Comparison of ENCODE assay signal across 8 cellular contexts in genomic region chr17:69607162-69607834, GRCh38.
DNase-seq lines count a peak whose midpoint lies in the region; ATAC-seq and TF ChIP-seq lines count a peak whose summit lies in the region.

No MANE protein-coding gene starts in this region.

- H3K9me3 ChIP-seq in H9 (ENCODE audit: control insufficient read depth, low read depth, low read length): no peaks in the 10 kb centered on the region
- H3K9me3 ChIP-seq in OCI-LY7 (ENCODE audit: low read length): no peaks in the 10 kb centered on the region

- WGBS in H9 (ENCODE audit: extremely low coverage, insufficient read length, low lambda C conversion rate): no CpG with 5 or more reads among the region's 6 CpGs

- H3K4me1 ChIP-seq in H9 (ENCODE audit: insufficient read depth, low read length) (no peaks in the 10 kb centered on the region), OCI-LY7 (ENCODE audit: insufficient read depth, low read length, poor library complexity, severe bottlenecking) (peaks cover 49% of the 10 kb centered on the region)

- no peak overlapping the region for H3K23ac ChIP-seq in H9 (ENCODE audit: insufficient read length, low read depth, low read length)

- H2BK20ac ChIP-seq in H9 (ENCODE audit: low read depth, low read length, poor library complexity, severe bottlenecking): no peak overlapping the region

- H3K27ac Mint-ChIP-seq in H9: peak overlapping the region in 2 of 3 experiments; percentile 72 to 92; a peak in 3 of 7 replicates

- peaks cover 10% of the 10 kb centered on the region for H3K4me1 Mint-ChIP-seq in activated T-cell treated with anti-CD3 and anti-CD28 coated beads, Interleukin-2, amount 50 U/mL, for 4 hours (ENCODE audit: low read depth)
- H3K4me1 Mint-ChIP-seq in H9: peaks cover 11 to 12% of the 10 kb centered on the region in 2 experiments

- no peak overlapping the region for H2AK5ac ChIP-seq in H9 (ENCODE audit: insufficient read length, low read length)

- no peak overlapping the region for H4K5ac ChIP-seq in H9 (ENCODE audit: insufficient read length, low read depth, low read length)

- intact Hi-C loops in OCI-LY7 (cut with micrococcal nuclease; ENCODE audit: unreplicated experiment): loop anchor here (1.0 to 5.0 kb wide), 4 partner anchors 26 to 536 kb away; no protein-coding TSS in a partner anchor

- H3K27me3 ChIP-seq in H9 (ENCODE audit: insufficient read depth, low read length): no peaks in the 10 kb centered on the region
- H3K27me3 ChIP-seq in kidney epithelial cell (ENCODE audit: control insufficient read depth, insufficient read depth, low read length): no peaks in the 10 kb centered on the region

- no peak overlapping the region for H2BK15ac ChIP-seq in H9 (ENCODE audit: low read depth, low read length)

- H3K36me3 Mint-ChIP-seq in activated T-cell treated with anti-CD3 and anti-CD28 coated beads, Interleukin-2, amount 50 U/mL, for 4 hours (ENCODE audit: insufficient read depth): no peaks in the 10 kb centered on the region
- H3K36me3 Mint-ChIP-seq in H9 (ENCODE audit: insufficient read depth in 1 of 3, low read depth in 3 of 3): no peaks in the 10 kb centered on the region

- no peak overlapping the region for H2BK5ac ChIP-seq in H9 (ENCODE audit: insufficient read length, low read length)

- peak overlapping the region; percentile 77 for H2BK120ac ChIP-seq in H9 (ENCODE audit: low read depth, low read length, poor library complexity, severe bottlenecking)

- H3K4ac ChIP-seq in H9 (ENCODE audit: low read depth, low read length): no peak overlapping the region; the same call in 1 of the 2 replicates

- peak overlapping the region; percentile 83 for H3T11ph ChIP-seq in H9 (ENCODE audit: low read length)

- no peaks in the 10 kb centered on the region for H3K27me3 Mint-ChIP-seq in activated T-cell treated with anti-CD3 and anti-CD28 coated beads, Interleukin-2, amount 50 U/mL, for 4 hours (ENCODE audit: low read depth)
- H3K27me3 Mint-ChIP-seq in H9 (ENCODE audit: low read depth): no peaks in the 10 kb centered on the region

- H3K79me1 ChIP-seq in H9 (ENCODE audit: insufficient read depth, low read depth, low read length, poor library complexity, severe bottlenecking): no peaks in the 10 kb centered on the region

- no peak overlapping the region for H3K14ac ChIP-seq in H9 (ENCODE audit: insufficient read depth, low read length)

- no peak overlapping the region for H3K4me3 Mint-ChIP-seq in activated T-cell treated with anti-CD3 and anti-CD28 coated beads, Interleukin-2, amount 50 U/mL, for 4 hours
- no peak overlapping the region for H3K4me3 Mint-ChIP-seq in H9

- no peak overlapping the region for H2BK12ac ChIP-seq in H9 (ENCODE audit: insufficient read length, low read depth, low read length)

- H4K91ac ChIP-seq in H9 (ENCODE audit: insufficient read length, low read depth, low read length): no peak overlapping the region

- H3K9me3 Mint-ChIP-seq in activated T-cell treated with anti-CD3 and anti-CD28 coated beads, Interleukin-2, amount 50 U/mL, for 4 hours: no peaks in the 10 kb centered on the region
- 0 out of 5 replicates have a peak, but pooled peaks cover 0 to 2% of the 10 kb centered on the region in 2 experiments for H3K9me3 Mint-ChIP-seq in H9

- no peak overlapping the region for H4K8ac ChIP-seq in H9 (replicated peaks; ENCODE audit: insufficient read length, low read depth, low read length)

- POLR2A ChIA-PET in OCI-LY7 (lab: Charles Lee): interaction anchor here (0.5 to 3.6 kb wide), 26 partner anchors 9 to 733 kb away, joined by 3 to 31 read pairs (median 4); no protein-coding TSS in a partner anchor

- TF ChIP-seq CTCF in H9 (conservative IDR thresholded peaks at IDR 0.05) (peak; percentile 93), OCI-LY7 (conservative IDR thresholded peaks at IDR 0.05; ENCODE audit: low read length) (peak; percentile 100), cardiac fibroblast (IDR thresholded peaks at IDR 0.05; ENCODE audit: low read depth, low read length) (peak; percentile 86), kidney epithelial cell (IDR thresholded peaks at IDR 0.05; ENCODE audit: insufficient read depth, low read length, poor library complexity, severe bottlenecking) (peak; percentile 87)

- H2AFZ ChIP-seq in H9 (ENCODE audit: low read length): peak overlapping the region; percentile 56
- H2AFZ ChIP-seq in OCI-LY7 (ENCODE audit: low read length): peak overlapping the region; percentile 17; the same call in 1 of the 2 replicates

- CTCF ChIA-PET in OCI-LY7 (lab: Charles Lee; ENCODE audit: unreplicated experiment): interaction anchor here (0.5 to 2.2 kb wide), 11 partner anchors 13 to 537 kb away, joined by 3 to 10 read pairs (median 4); no protein-coding TSS in a partner anchor

- no peaks in the 10 kb centered on the region for H3K36me3 ChIP-seq in OCI-LY7 (ENCODE audit: insufficient read depth, low read length)
- no peaks in the 10 kb centered on the region for H3K36me3 ChIP-seq in kidney epithelial cell (ENCODE audit: control insufficient read depth, insufficient read depth, low read length)

- peak; percentile 36 to 48 for DNase-seq in activated T-cell treated with anti-CD3 and anti-CD28 coated beads, Interleukin-2, amount 50 U/mL, for 48 hours
- no peak for DNase-seq in activated T-cell treated with anti-CD3 and anti-CD28 coated beads, Interleukin-2, amount 50 U/mL, for 4 hours
- DNase-seq in H9 (peak; percentile 85), Kasumi-1 (lab: John Stamatoyannopoulos, UW) (peak; percentile 51 to 72), OCI-LY7 (ENCODE audit: low spot score) (peak; percentile 84), cardiac fibroblast (ENCODE audit: low read depth in 2 of 2) (peak; percentile 83 to 92), kidney epithelial cell (ENCODE audit: low read depth) (peak; percentile 48)
- DNase-seq in stimulated activated CD8-positive, alpha-beta memory T cell treated with anti-CD3 and anti-CD28 coated beads, Interleukin-2, amount 100 ng/mL, for 48 hours (ENCODE audit: low read depth in 2 of 2): peak; percentile 1 to 3

- H3K79me2 ChIP-seq in H9 (ENCODE audit: insufficient read depth, low read length) (no peaks in the 10 kb centered on the region), OCI-LY7 (ENCODE audit: insufficient read depth, low read depth, low read length) (no peaks in the 10 kb centered on the region)

- no peak overlapping the region for H3K4me3 ChIP-seq in OCI-LY7 (ENCODE audit: low read depth, low read length, poor library complexity, severe bottlenecking)
- H3K4me3 ChIP-seq in cardiac fibroblast (replicated peaks in 1 of 2; ENCODE audit: low read depth in 2 of 2, low read length in 2 of 2): no peak overlapping the region
- H3K4me3 ChIP-seq in kidney epithelial cell (ENCODE audit: low read depth, low read length): no peak overlapping the region

- no peak for ATAC-seq in activated T-cell treated with anti-CD3 and anti-CD28 coated beads, Interleukin-2, amount 50 U/mL, for 4 hours

- no peaks in the 10 kb centered on the region for H3K23me2 ChIP-seq in H9 (ENCODE audit: insufficient read length, low read depth, low read length, poor library complexity, severe bottlenecking)

- no peaks in the 10 kb centered on the region for H3K9me2 ChIP-seq in OCI-LY7 (ENCODE audit: insufficient read depth, low read length)

- no peak overlapping the region for H3K56ac ChIP-seq in H9 (ENCODE audit: insufficient read length, low read depth, low read length)

- no TSS peak for BruUV-seq in OCI-LY7 (replicated peaks; lab: Mats Ljungman, UMichigan)

- no peak overlapping the region for H3K4me2 ChIP-seq in H9 (ENCODE audit: insufficient read depth, insufficient read length, low read length)
- H3K4me2 ChIP-seq in OCI-LY7 (ENCODE audit: low read length): peak overlapping the region; percentile 6

- H3K18ac ChIP-seq in H9 (ENCODE audit: insufficient read length, low read depth, low read length): no peak overlapping the region

- H3K27ac ChIP-seq in H9 (ENCODE audit: insufficient read length, low read depth, low read length): no peak overlapping the region
- H3K27ac ChIP-seq in OCI-LY7 (ENCODE audit: low read depth, low read length, poor library complexity, severe bottlenecking): peak overlapping the region; percentile 13

- H3K9ac ChIP-seq in H9 (ENCODE audit: extremely low read depth, insufficient read length, low read length): no peak overlapping the region

- H4K20me1 ChIP-seq in H9 (ENCODE audit: control insufficient read depth, insufficient read depth, insufficient read length): no peaks in the 10 kb centered on the region
- no peaks in the 10 kb centered on the region for H4K20me1 ChIP-seq in OCI-LY7 (ENCODE audit: insufficient read depth, low read length)
